7 cellular contexts compared by ENCODE assay signal in genomic region chr3:23865595-23866396, GRCh38. TPM values are rescaled to one million over a fixed set of nuclear protein-coding genes. Genes with fewer than 3 reads are reported as not detected.
A peak's percentile ranks its signal among the peaks of the same experiment; 100 is the strongest.
DNase-seq lines count a peak whose midpoint lies in the region; ATAC-seq lines count a peak whose summit lies in the region.

No MANE protein-coding gene starts in this region.

- ATAC-seq in GM19351 (IDR thresholded peaks at IDR 0.05; ENCODE audit: unreplicated experiment) (peak; percentile 90), HG03025 (IDR thresholded peaks at IDR 0.05; ENCODE audit: low FRiP score, unreplicated experiment) (peak; percentile 83)

- DNase-seq in SK-MEL-5 (ENCODE audit: low read depth, low spot score) (peak; percentile 98), iPS DF 4.7 (ENCODE audit: extremely low read depth, low spot score) (peak; percentile 19), superior temporal gyrus (ENCODE audit: extremely low spot score) (peak; percentile 71), COR-L47 (lab: John Stamatoyannopoulos, UW) (no peak)
- DNase-seq in activated CD8-positive, alpha-beta memory T cell treated with anti-CD3 and anti-CD28 coated beads, Interleukin-2, amount 50 U/mL, for 4 hours: no peak

- in situ Hi-C loops in SK-MEL-5 (cut with HindIII; ENCODE audit: low pct_unique_long_range_greater_than_20kb, low sequenced_read_pairs): no loop called here

RNA-seq across cellular contexts. Expression of gene NKIRAS1, which starts 51.0 kb away (rescaled TPM):
- 15.1 and 16.2 TPM in 2 replicates for total RNA-seq in SK-MEL-5 (2014; rRNA removed; shearing (Covaris generic))
- polyA plus RNA-seq in SK-MEL-5 (2015; cell fraction: cytosol; rRNA removed): 9.3 and 13.0 TPM in 2 replicates
- polyA plus RNA-seq in SK-MEL-5 (2015; cell fraction: nucleus; rRNA removed): 3.9 and 10.6 TPM in 2 replicates

RNA-seq across cellular contexts. Expression of gene RPL15, which starts 51.1 kb away (rescaled TPM):
- 2,511 and 2,872 TPM in 2 replicates for total RNA-seq in SK-MEL-5 (2014; rRNA removed; shearing (Covaris generic))
- polyA plus RNA-seq in SK-MEL-5 (2015; cell fraction: cytosol; rRNA removed): 3,681 and 4,264 TPM in 2 replicates
- 675 and 792 TPM in 2 replicates for polyA plus RNA-seq in SK-MEL-5 (2015; cell fraction: nucleus; rRNA removed)

Comparison
In these comparisons a context has a peak if more than half of its experiments do, and no peak if none do; other contexts are left out.
1. DNase-seq: peak in SK-MEL-5 (single experiment), iPS DF 4.7 (single experiment) and superior temporal gyrus (single experiment); none in COR-L47 (single experiment) and activated CD8-positive, alpha-beta memory T cell treated with anti-CD3 and anti-CD28 coated beads, Interleukin-2, amount 50 U/mL, for 4 hours (single experiment).